In genomic region chr19:4951671-4952070, GRCh38 we compare ENCODE assay signal across 20 cellular contexts. TPM values are rescaled to one million over a fixed set of nuclear protein-coding genes. Genes with fewer than 3 reads are reported as not detected.
DNase-seq lines count a peak whose midpoint lies in the region; ATAC-seq and TF ChIP-seq lines count a peak whose summit lies in the region.
"Had no signal": no experiment of that assay in that cellular context is flagged by ENCODE, and none has a peak within 500 bp of the region (broad histone marks: within the 10 kb centered on the region; RNA-seq: fewer than 3 reads in every experiment).

No MANE protein-coding gene starts in this region.

- H3K4me3 Mint-ChIP-seq in T-helper 17 cell (no peak overlapping the region), type B pancreatic cell (peak overlapping the region; percentile 32)
- H3K4me3 Mint-ChIP-seq: CD8-positive, alpha-beta memory T cell had no signal

- no peaks in the 10 kb centered on the region for H3K9me3 Mint-ChIP-seq in type B pancreatic cell
- H3K9me3 Mint-ChIP-seq: CD8-positive, alpha-beta memory T cell had no signal

- H4K20me1 ChIP-seq in GM23248 (ENCODE audit: insufficient read depth) = no peaks in the 10 kb centered on the region

- H3F3A ChIP-seq in GM23248 (ENCODE audit: insufficient read depth) = peaks cover 7% of the 10 kb centered on the region; the same call in 1 of the 2 replicates

- no peaks in the 10 kb centered on the region for H3K27me3 Mint-ChIP-seq in T-helper 17 cell
- H3K27me3 Mint-ChIP-seq in type B pancreatic cell = no peaks in the 10 kb centered on the region
- H3K27me3 Mint-ChIP-seq: CD8-positive, alpha-beta memory T cell had no signal

- no peak for TF ChIP-seq POLR2A in testis (IDR thresholded peaks at IDR 0.05)

- intact Hi-C loops in left ventricle myocardium inferior (cut with micrococcal nuclease) (no loop called here), right cardiac atrium (cut with DNase I) (no loop called here), testis (cut with DNase I; ENCODE audit: low total_unique reads) (no loop called here)

- ATAC-seq in T-helper 17 cell = no peak
- peak; percentile 20 to 40 for ATAC-seq in right cardiac atrium
- ATAC-seq: A549 had no signal

- no peak overlapping the region for H2AFZ ChIP-seq in GM23248

- H3K4me1 Mint-ChIP-seq in T-helper 17 cell = no peaks in the 10 kb centered on the region
- H3K4me1 Mint-ChIP-seq in type B pancreatic cell (ENCODE audit: unreplicated experiment) = no peaks in the 10 kb centered on the region
- H3K4me1 Mint-ChIP-seq: CD8-positive, alpha-beta memory T cell had no signal

- H3K36me3 Mint-ChIP-seq in T-helper 17 cell (ENCODE audit: low read depth) (no peaks in the 10 kb centered on the region), type B pancreatic cell (peaks cover 3% of the 10 kb centered on the region)
- H3K36me3 Mint-ChIP-seq: CD8-positive, alpha-beta memory T cell had no signal

- WGBS in right cardiac atrium = 62% methylated on average over 11 of the region's 11 CpGs
- 90 to 92% methylated on average over 11 of the region's 11 CpGs for WGBS in GM23248 (ENCODE audit: low coverage in 1 of 2, low lambda C conversion rate in 2 of 2, missing lambda C conversion rate in 2 of 2), 2 experiments
- 85 to 92% methylated on average over 11 of the region's 11 CpGs for WGBS in testis, 2 donors

- H3K27me3 ChIP-seq in cardiac muscle cell (no peaks in the 10 kb centered on the region), left ventricle myocardium inferior (ENCODE audit: low read depth) (no peaks in the 10 kb centered on the region), right cardiac atrium (ENCODE audit: control insufficient read depth, insufficient read depth) (no peaks in the 10 kb centered on the region), GM23248 (replicated peaks; ENCODE audit: insufficient read depth) (no peaks in the 10 kb centered on the region), testis (no peaks in the 10 kb centered on the region), SJCRH30 (no peaks in the 10 kb centered on the region)
- H3K27me3 ChIP-seq: Peyer's patch had no signal

- no peak overlapping the region for H3K4me3 ChIP-seq in cardiac muscle cell
- H3K4me3 ChIP-seq in left ventricle myocardium inferior = no peak overlapping the region
- no peak overlapping the region for H3K4me3 ChIP-seq in right cardiac atrium (ENCODE audit: low read length)
- no peak overlapping the region for H3K4me3 ChIP-seq in GM23248
- H3K4me3 ChIP-seq in testis = no peak overlapping the region
- no peak overlapping the region for H3K4me3 ChIP-seq in SJCRH30
- H3K4me3 ChIP-seq: A549, HAP-1, Peyer's patch, SK-N-MC had no signal

- no peak overlapping the region for H3K4me2 ChIP-seq in GM23248 (ENCODE audit: unreplicated experiment)
- H3K4me2 ChIP-seq: A549 had no signal

- DNase-seq in cardiac muscle cell (ENCODE audit: low read depth in 1 of 2, low spot score in 1 of 2) (peak in 1 of 2 donors; percentile 78), left ventricle myocardium inferior (no peak), T-helper 17 cell (no peak), right cardiac atrium (peak in 1 of 3 donors; percentile 17), type B pancreatic cell (ENCODE audit: extremely low spot score, unreplicated experiment) (no peak), GM23248 (no peak), testis (no peak), SJCRH30 (no peak)
- DNase-seq: CD8-positive, alpha-beta memory T cell; IMR-90; NCI-H1417 treated with DMSO at 0.1 percent for 48 hours; NCI-H187 treated with DMSO at 0.1 percent for 48 hours; NCI-H226; NCI-H524 treated with DMSO at 0.1 percent for 48 hours; Peyer's patch had no signal

- peak overlapping the region; percentile 84 for H3K27ac ChIP-seq in cardiac muscle cell
- H3K27ac ChIP-seq in left ventricle myocardium inferior (replicated peaks) = no peak overlapping the region
- H3K27ac ChIP-seq in right cardiac atrium (ENCODE audit: low read length) = no peak overlapping the region
- no peak overlapping the region for H3K27ac ChIP-seq in GM23248
- H3K27ac ChIP-seq in testis = no peak overlapping the region
- no peak overlapping the region for H3K27ac ChIP-seq in SJCRH30
- H3K27ac ChIP-seq: A549, Peyer's patch, SK-N-MC had no signal

- in situ Hi-C loops in GM23248 (cut with MboI) = no loop called here

- H3K4me1 ChIP-seq in cardiac muscle cell (ENCODE audit: low read depth) (peaks cover 8% of the 10 kb centered on the region), left ventricle myocardium inferior (peaks cover 4% of the 10 kb centered on the region), right cardiac atrium (ENCODE audit: control insufficient read depth, insufficient read depth, low read length) (no peaks in the 10 kb centered on the region), GM23248 (ENCODE audit: insufficient read depth) (no peaks in the 10 kb centered on the region; the same call in 1 of the 2 replicates), testis (no peaks in the 10 kb centered on the region), SJCRH30 (no peaks in the 10 kb centered on the region)
- H3K4me1 ChIP-seq: A549, HAP-1, Peyer's patch had no signal

- no peaks in the 10 kb centered on the region for H3K9me3 ChIP-seq in cardiac muscle cell (ENCODE audit: low read depth)
- H3K9me3 ChIP-seq in left ventricle myocardium inferior (replicated peaks) = no peaks in the 10 kb centered on the region
- no peaks in the 10 kb centered on the region for H3K9me3 ChIP-seq in T-helper 17 cell (ENCODE audit: control insufficient read depth, low read length, poor library complexity, severe bottlenecking)
- no peaks in the 10 kb centered on the region for H3K9me3 ChIP-seq in right cardiac atrium (ENCODE audit: control insufficient read depth, low read length)
- no peaks in the 10 kb centered on the region for H3K9me3 ChIP-seq in GM23248 (ENCODE audit: low read depth)
- H3K9me3 ChIP-seq in testis = no peaks in the 10 kb centered on the region
- H3K9me3 ChIP-seq in SJCRH30 (replicated peaks) = no peaks in the 10 kb centered on the region
- H3K9me3 ChIP-seq: A549, HAP-1, Peyer's patch had no signal

- H3K9ac ChIP-seq in GM23248 = no peak overlapping the region

- peak overlapping the region; percentile 51 for H3K27ac Mint-ChIP-seq in T-helper 17 cell
- peak overlapping the region; percentile 77 for H3K27ac Mint-ChIP-seq in type B pancreatic cell

- no peaks in the 10 kb centered on the region for H3K79me2 ChIP-seq in GM23248 (ENCODE audit: insufficient read depth)

- TF ChIP-seq CTCF in cardiac muscle cell (IDR thresholded peaks at IDR 0.05; ENCODE audit: low read depth, low read length) (no peak), left ventricle myocardium inferior (IDR thresholded peaks at IDR 0.05; ENCODE audit: borderline replicate concordance) (no peak), type B pancreatic cell (conservative IDR thresholded peaks at IDR 0.05) (no peak), testis (IDR thresholded peaks at IDR 0.05) (no peak)

- H3K36me3 ChIP-seq in cardiac muscle cell (no peaks in the 10 kb centered on the region), left ventricle myocardium inferior (no peaks in the 10 kb centered on the region), GM23248 (ENCODE audit: low read depth) (no peaks in the 10 kb centered on the region), testis (ENCODE audit: low read depth, missing control alignments) (no peaks in the 10 kb centered on the region), SJCRH30 (peaks cover 93% of the 10 kb centered on the region)
- H3K36me3 ChIP-seq: Peyer's patch had no signal

- H3K9me2 ChIP-seq in GM23248 (ENCODE audit: insufficient read depth) = no peaks in the 10 kb centered on the region

RNA-seq across cellular contexts. Expression of gene KDM4B, which starts 17.2 kb away (rescaled TPM):
- 58.5 and 90.6 TPM in 2 replicates for total RNA-seq in cardiac muscle cell
- 74.6 and 79.5 TPM in 2 replicates for polyA plus RNA-seq in cardiac muscle cell
- 34.1 TPM for total RNA-seq in left ventricle myocardium inferior
- 10 to 100 TPM; 37.6 to 42.2 TPM for total RNA-seq in T-helper 17 cell
- 10 to 100 TPM; 23.9 to 37.5 (median 30.8) TPM for total RNA-seq in right cardiac atrium
- 18.8 TPM for polyA plus RNA-seq in right cardiac atrium
- total RNA-seq in type B pancreatic cell (ENCODE audit: low replicate concordance) = 34.3 and 48.8 TPM in 2 replicates
- 20.5 and 28.7 TPM in 2 replicates for total RNA-seq in GM23248 (2014; rRNA removed; shearing (Covaris generic))
- polyA plus RNA-seq in GM23248 (2016; fragmentation: Nextera tagmentation; extraction: Ambion mirVana) = 13.3 and 14.8 TPM in 2 replicates
- total RNA-seq in testis = 10 to 100 TPM; 67.7 to 72.7 TPM
- polyA plus RNA-seq in testis (ENCODE audit: insufficient read depth, low read depth, low replicate concordance) = 33.3 TPM
- total RNA-seq in SJCRH30 (2014; rRNA removed; shearing (Covaris generic)) = 15.5 and 16.2 TPM in 2 replicates

RNA-seq across cellular contexts. Expression of gene UHRF1, which starts 42.4 kb away (rescaled TPM):
- total RNA-seq in cardiac muscle cell = 10.9 and 17.3 TPM in 2 replicates
- polyA plus RNA-seq in cardiac muscle cell = 10.0 and 17.5 TPM in 2 replicates
- 1.3 TPM for total RNA-seq in left ventricle myocardium inferior
- under 1 TPM; 0.12 to 0.34 TPM for total RNA-seq in T-helper 17 cell
- 1 to 10 TPM in 1 of 4 donors, under 1 TPM in 3; 0.45 to 2.3 (median 0.94) TPM for total RNA-seq in right cardiac atrium
- 0.18 TPM for polyA plus RNA-seq in right cardiac atrium
- total RNA-seq in type B pancreatic cell (ENCODE audit: low replicate concordance) = 29.2 and 79.1 TPM in 2 replicates
- 29.3 and 29.4 TPM in 2 replicates for total RNA-seq in GM23248 (2014; rRNA removed; shearing (Covaris generic))
- polyA plus RNA-seq in GM23248 (2016; fragmentation: Nextera tagmentation; extraction: Ambion mirVana) = 26.9 and 28.6 TPM in 2 replicates
- total RNA-seq in testis = 10 to 100 TPM in 1 of 2 donors, 1 to 10 TPM in 1; 10.0 to 11.7 TPM
- 9.3 TPM for polyA plus RNA-seq in testis (ENCODE audit: insufficient read depth, low read depth, low replicate concordance)
- 228 and 230 TPM in 2 replicates for total RNA-seq in SJCRH30 (2014; rRNA removed; shearing (Covaris generic))

RNA-seq across cellular contexts. Expression of gene ARRDC5, which starts 49.0 kb away (rescaled TPM):
- total RNA-seq in cardiac muscle cell (not detected in 2 replicates), left ventricle myocardium inferior (not detected), T-helper 17 cell (1 to 10 TPM; 4.0 to 4.8 TPM), right cardiac atrium (under 1 TPM in 1 of 4 donors, not detected in 3; 0.15 TPM), type B pancreatic cell (ENCODE audit: low replicate concordance) (not detected in 2 replicates), testis (10 to 100 TPM in 1 of 2 donors, 1 to 10 TPM in 1; 8.7 to 17.4 TPM)
- polyA plus RNA-seq in cardiac muscle cell (not detected in 2 replicates), right cardiac atrium (0.07 TPM), GM23248 (2016; fragmentation: Nextera tagmentation; extraction: Ambion mirVana) (not detected in 2 replicates), testis (ENCODE audit: insufficient read depth, low read depth, low replicate concordance) (26.2 TPM)
- not detected in 2 replicates for total RNA-seq in GM23248 (2014; rRNA removed; shearing (Covaris generic))
- not detected in 2 replicates for total RNA-seq in SJCRH30 (2014; rRNA removed; shearing (Covaris generic))
- total RNA-seq: IMR-90, M059J had no signal
- polyA plus RNA-seq: A549, BJ, IMR-90 had no signal
